ENCODE assay signal across 25 cellular contexts in genomic region chr14:28755930-28756895, GRCh38.
DNase-seq lines count a peak whose midpoint lies in the region; ATAC-seq and TF ChIP-seq lines count a peak whose summit lies in the region.
"Had no signal": no experiment of that assay in that cellular context is flagged by ENCODE, and none has a peak within 500 bp of the region (broad histone marks: within the 10 kb centered on the region; RNA-seq: fewer than 3 reads in every experiment).

No MANE protein-coding gene starts in this region.

- no peaks in the 10 kb centered on the region for H3K9me3 ChIP-seq in HEK293 (ENCODE audit: control insufficient read depth, insufficient read depth, low read depth, low read length)
- no peaks in the 10 kb centered on the region for H3K9me3 ChIP-seq in iPS-18a (ENCODE audit: control insufficient read depth, low read depth, low read length)
- H3K9me3 ChIP-seq: adrenal gland, left ventricle myocardium inferior, neutrophil, sigmoid colon, SK-N-SH had no signal

- H3K27me3 Mint-ChIP-seq in stimulated activated naive B cell treated with anti-CD40 and anti-IgM and Interleukin-4, amounts not matched to agents 10 μg/mL and 1 μg/mL and 100 μg/mL, for 72 hours: peaks cover 72% of the 10 kb centered on the region in 2 donors
- peaks cover 82% of the 10 kb centered on the region for H3K27me3 Mint-ChIP-seq in stimulated activated memory B cell treated with anti-CD40 and anti-IgM and Interleukin-4, amounts not matched to agents 10 μg/mL and 1 μg/mL and 100 μg/mL, for 72 hours

- H3K4me3 ChIP-seq in HEK293 (ENCODE audit: low read depth, low read length): no peak overlapping the region
- peak overlapping the region; percentile 27 for H3K4me3 ChIP-seq in iPS-18a (ENCODE audit: low read length)
- H3K4me3 ChIP-seq: adrenal gland, left ventricle myocardium inferior, sigmoid colon had no signal

- no peak for TF ChIP-seq CTCF in HEK293 (tag by site-specific recombination; IDR thresholded peaks at IDR 0.05)

- H3K4me1 ChIP-seq in HEK293 (ENCODE audit: control insufficient read depth, insufficient read depth, low read length): no peaks in the 10 kb centered on the region
- peaks cover 20% of the 10 kb centered on the region for H3K4me1 ChIP-seq in iPS-18a (ENCODE audit: control insufficient read depth, low read depth, low read length)
- H3K4me1 ChIP-seq: adrenal gland had no signal

- ATAC-seq in stimulated activated naive B cell treated with anti-CD40 and anti-IgM and Interleukin-4, amounts not matched to agents 10 μg/mL and 1 μg/mL and 100 μg/mL, for 72 hours (replicated peaks): no peak
- no peak for ATAC-seq in stimulated activated memory B cell treated with anti-CD40 and anti-IgM and Interleukin-4, amounts not matched to agents 10 μg/mL and 1 μg/mL and 100 μg/mL, for 72 hours
- ATAC-seq: activated CD4-positive, CD25-positive, alpha-beta regulatory T cell treated with anti-CD3 and anti-CD28 coated beads, Interleukin-2, amount 50 U/mL, for 24 hours; Right ventricle myocardium inferior; stimulated activated effector memory CD8-positive, alpha-beta T cell treated with anti-CD3 and anti-CD28 coated beads, Interleukin-12 subunit alpha, Interleukin-12 subunit beta, amount 100 ng/mL, for 72 hours had no signal

- peak overlapping the region; percentile 75 for H3K27ac Mint-ChIP-seq in stimulated activated naive B cell treated with anti-CD40 and anti-IgM and Interleukin-4, amounts not matched to agents 10 μg/mL and 1 μg/mL and 100 μg/mL, for 72 hours
- no peak overlapping the region for H3K27ac Mint-ChIP-seq in stimulated activated memory B cell treated with anti-CD40 and anti-IgM and Interleukin-4, amounts not matched to agents 10 μg/mL and 1 μg/mL and 100 μg/mL, for 72 hours
- H3K27ac Mint-ChIP-seq: stimulated activated effector memory CD8-positive, alpha-beta T cell treated with anti-CD3 and anti-CD28 coated beads, Interleukin-12 subunit alpha, Interleukin-12 subunit beta, amount 100 ng/mL, for 72 hours; T-helper 1 cell treated with Interleukin-12 subunit alpha and Interleukin-12 subunit beta and Interleukin-4 antibody, amounts not matched to agents 30 μg/mL and 1 μg/mL, for 36 hours; type B pancreatic cell had no signal

- POLR2A ChIA-PET in HEK293 (lab: Yijun Ruan, JAX): interaction anchor here (1.1 kb wide), 1 partner anchor 10 kb away, joined by 5 read pairs; the partner anchor contains the start of gene FOXG1

- H3K36me3 Mint-ChIP-seq in stimulated activated naive B cell treated with anti-CD40 and anti-IgM and Interleukin-4, amounts not matched to agents 10 μg/mL and 1 μg/mL and 100 μg/mL, for 72 hours: no peaks in the 10 kb centered on the region
- H3K36me3 Mint-ChIP-seq in stimulated activated memory B cell treated with anti-CD40 and anti-IgM and Interleukin-4, amounts not matched to agents 10 μg/mL and 1 μg/mL and 100 μg/mL, for 72 hours: no peaks in the 10 kb centered on the region
- H3K36me3 Mint-ChIP-seq: stimulated activated effector memory CD8-positive, alpha-beta T cell treated with anti-CD3 and anti-CD28 coated beads, Interleukin-12 subunit alpha, Interleukin-12 subunit beta, amount 100 ng/mL, for 72 hours; type B pancreatic cell had no signal

- H3K36me3 ChIP-seq in HEK293 (ENCODE audit: control insufficient read depth in 2 of 2, insufficient read depth in 1 of 2, low read length in 2 of 2): peaks cover 0 to under 1% of the 10 kb centered on the region in 2 experiments; a peak in 1 of 3 replicates
- no peaks in the 10 kb centered on the region for H3K36me3 ChIP-seq in iPS-18a (ENCODE audit: control insufficient read depth, low read depth, low read length)
- H3K36me3 ChIP-seq: adrenal gland, left ventricle myocardium inferior, neutrophil, sigmoid colon had no signal

- peaks cover 0 to 2% of the 10 kb centered on the region in 2 donors for H3K9me3 Mint-ChIP-seq in stimulated activated naive B cell treated with anti-CD40 and anti-IgM and Interleukin-4, amounts not matched to agents 10 μg/mL and 1 μg/mL and 100 μg/mL, for 72 hours
- H3K9me3 Mint-ChIP-seq in stimulated activated memory B cell treated with anti-CD40 and anti-IgM and Interleukin-4, amounts not matched to agents 10 μg/mL and 1 μg/mL and 100 μg/mL, for 72 hours: peaks cover 2% of the 10 kb centered on the region
- H3K9me3 Mint-ChIP-seq: T-helper 1 cell treated with Interleukin-12 subunit alpha and Interleukin-12 subunit beta and Interleukin-4 antibody, amounts not matched to agents 30 μg/mL and 1 μg/mL, for 36 hours; type B pancreatic cell had no signal

- H3K4me3 Mint-ChIP-seq in stimulated activated naive B cell treated with anti-CD40 and anti-IgM and Interleukin-4, amounts not matched to agents 10 μg/mL and 1 μg/mL and 100 μg/mL, for 72 hours: no peak overlapping the region
- H3K4me3 Mint-ChIP-seq in stimulated activated memory B cell treated with anti-CD40 and anti-IgM and Interleukin-4, amounts not matched to agents 10 μg/mL and 1 μg/mL and 100 μg/mL, for 72 hours: no peak overlapping the region
- H3K4me3 Mint-ChIP-seq: stimulated activated effector memory CD8-positive, alpha-beta T cell treated with anti-CD3 and anti-CD28 coated beads, Interleukin-12 subunit alpha, Interleukin-12 subunit beta, amount 100 ng/mL, for 72 hours; T-helper 1 cell treated with Interleukin-12 subunit alpha and Interleukin-12 subunit beta and Interleukin-4 antibody, amounts not matched to agents 30 μg/mL and 1 μg/mL, for 36 hours had no signal

- CTCF ChIA-PET in HEK293 (lab: Yijun Ruan, JAX): interaction anchor here (0.5 to 4.5 kb wide), 20 partner anchors 7 to 1814 kb away, joined by 3 to 20 read pairs (median 4); no protein-coding TSS in a partner anchor

- H3K27me3 ChIP-seq in iPS-18a (ENCODE audit: control insufficient read depth, insufficient read depth, low read length): peaks cover 79% of the 10 kb centered on the region

- no peak overlapping the region for H3K27ac ChIP-seq in HEK293 (ENCODE audit: extremely low read depth, low read depth, low read length)
- no peak overlapping the region for H3K27ac ChIP-seq in iPS-18a (ENCODE audit: low read length)
- H3K27ac ChIP-seq: adrenal gland, epithelial cell of prostate, left ventricle myocardium inferior, neutrophil, sigmoid colon had no signal

- H3K4me1 Mint-ChIP-seq in stimulated activated naive B cell treated with anti-CD40 and anti-IgM and Interleukin-4, amounts not matched to agents 10 μg/mL and 1 μg/mL and 100 μg/mL, for 72 hours: peaks cover 2 to 14% of the 10 kb centered on the region in 2 donors
- H3K4me1 Mint-ChIP-seq in stimulated activated memory B cell treated with anti-CD40 and anti-IgM and Interleukin-4, amounts not matched to agents 10 μg/mL and 1 μg/mL and 100 μg/mL, for 72 hours: peaks cover 9% of the 10 kb centered on the region
- H3K4me1 Mint-ChIP-seq: stimulated activated effector memory CD8-positive, alpha-beta T cell treated with anti-CD3 and anti-CD28 coated beads, Interleukin-12 subunit alpha, Interleukin-12 subunit beta, amount 100 ng/mL, for 72 hours had no signal

- peak; percentile 79 for DNase-seq in astrocyte of the hippocampus (ENCODE audit: low read depth, low spot score)
- DNase-seq in stimulated activated naive B cell treated with anti-CD40 and anti-IgM and Interleukin-4, amounts not matched to agents 10 μg/mL and 1 μg/mL and 100 μg/mL, for 72 hours: no peak
- DNase-seq in COR-L47 (lab: John Stamatoyannopoulos, UW): no peak
- DNase-seq in NCI-H2196 treated with DMSO at 0.1 percent for 48 hours (lab: John Stamatoyannopoulos, UW; ENCODE audit: unreplicated experiment): no peak
- DNase-seq: activated CD4-positive, alpha-beta T cell treated with anti-CD3 and anti-CD28 coated beads, Interleukin-2, amount 50 U/mL, for 48 hours; activated naive CD4-positive, alpha-beta T cell treated with Interleukin-2 at 50 U/mL for 16 hours; adrenal gland; DND-41; GOT3; left ventricle myocardium inferior; NCI-H1417 treated with DMSO at 0.1 percent for 48 hours; NCI-H2081 treated with DMSO at 0.1 percent for 48 hours; sigmoid colon; substantia nigra had no signal

- no peak overlapping the region for H3K9ac ChIP-seq in iPS-18a (ENCODE audit: low read length)
- H3K9ac ChIP-seq: SK-N-SH had no signal

TF ChIP-seq in HEK293, 187 proteins besides CTCF, POLR2A, EP300 and RAD21:
- TF ChIP-seq ZNF175 (tag by site-specific recombination; IDR thresholded peaks at IDR 0.05) (no peak), PRDM1 (tag by site-specific recombination; IDR thresholded peaks at IDR 0.05) (peak; percentile 59), ZNF157 (tag by site-specific recombination; IDR thresholded peaks at IDR 0.05) (no peak), ZNF521 (tag by site-specific recombination; IDR thresholded peaks at IDR 0.05) (no peak), ZNF514 (tag by site-specific recombination; IDR thresholded peaks at IDR 0.05) (no peak), ZFP37 (tag by site-specific recombination; IDR thresholded peaks at IDR 0.05) (no peak), HOXD13 (CRISPR knock-in tag; IDR thresholded peaks at IDR 0.05; ENCODE audit: borderline replicate concordance) (no peak), REST (tag by site-specific recombination; IDR thresholded peaks at IDR 0.05) (no peak), ZNF366 (tag by site-specific recombination; conservative IDR thresholded peaks at IDR 0.05) (peak; percentile 75)
TF ChIP-seq in HEK293: peak in this region for 2.
